Comparison of ENCODE assay signal across 1 cellular context in genomic region chr4:710116-710515, GRCh38.
TF ChIP-seq lines count a peak whose summit lies in the region.

No MANE protein-coding gene starts in this region.

TF ChIP-seq in WTC11, 78 proteins besides CTCF, POLR2A, EP300 and RAD21 (continued from another document):
- TF ChIP-seq, protein P1, sequence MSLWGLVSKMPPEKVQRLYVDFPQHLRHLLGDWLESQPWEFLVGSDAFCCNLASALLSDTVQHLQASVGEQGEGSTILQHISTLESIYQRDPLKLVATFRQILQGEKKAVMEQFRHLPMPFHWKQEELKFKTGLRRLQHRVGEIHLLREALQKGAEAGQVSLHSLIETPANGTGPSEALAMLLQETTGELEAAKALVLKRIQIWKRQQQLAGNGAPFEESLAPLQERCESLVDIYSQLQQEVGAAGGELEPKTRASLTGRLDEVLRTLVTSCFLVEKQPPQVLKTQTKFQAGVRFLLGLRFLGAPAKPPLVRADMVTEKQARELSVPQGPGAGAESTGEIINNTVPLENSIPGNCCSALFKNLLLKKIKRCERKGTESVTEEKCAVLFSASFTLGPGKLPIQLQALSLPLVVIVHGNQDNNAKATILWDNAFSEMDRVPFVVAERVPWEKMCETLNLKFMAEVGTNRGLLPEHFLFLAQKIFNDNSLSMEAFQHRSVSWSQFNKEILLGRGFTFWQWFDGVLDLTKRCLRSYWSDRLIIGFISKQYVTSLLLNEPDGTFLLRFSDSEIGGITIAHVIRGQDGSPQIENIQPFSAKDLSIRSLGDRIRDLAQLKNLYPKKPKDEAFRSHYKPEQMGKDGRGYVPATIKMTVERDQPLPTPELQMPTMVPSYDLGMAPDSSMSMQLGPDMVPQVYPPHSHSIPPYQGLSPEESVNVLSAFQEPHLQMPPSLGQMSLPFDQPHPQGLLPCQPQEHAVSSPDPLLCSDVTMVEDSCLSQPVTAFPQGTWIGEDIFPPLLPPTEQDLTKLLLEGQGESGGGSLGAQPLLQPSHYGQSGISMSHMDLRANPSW (CRISPR knock-in tag; conservative IDR thresholded peaks at IDR 0.05; ENCODE audit: low read depth): no peak
- TF ChIP-seq, protein P2, sequence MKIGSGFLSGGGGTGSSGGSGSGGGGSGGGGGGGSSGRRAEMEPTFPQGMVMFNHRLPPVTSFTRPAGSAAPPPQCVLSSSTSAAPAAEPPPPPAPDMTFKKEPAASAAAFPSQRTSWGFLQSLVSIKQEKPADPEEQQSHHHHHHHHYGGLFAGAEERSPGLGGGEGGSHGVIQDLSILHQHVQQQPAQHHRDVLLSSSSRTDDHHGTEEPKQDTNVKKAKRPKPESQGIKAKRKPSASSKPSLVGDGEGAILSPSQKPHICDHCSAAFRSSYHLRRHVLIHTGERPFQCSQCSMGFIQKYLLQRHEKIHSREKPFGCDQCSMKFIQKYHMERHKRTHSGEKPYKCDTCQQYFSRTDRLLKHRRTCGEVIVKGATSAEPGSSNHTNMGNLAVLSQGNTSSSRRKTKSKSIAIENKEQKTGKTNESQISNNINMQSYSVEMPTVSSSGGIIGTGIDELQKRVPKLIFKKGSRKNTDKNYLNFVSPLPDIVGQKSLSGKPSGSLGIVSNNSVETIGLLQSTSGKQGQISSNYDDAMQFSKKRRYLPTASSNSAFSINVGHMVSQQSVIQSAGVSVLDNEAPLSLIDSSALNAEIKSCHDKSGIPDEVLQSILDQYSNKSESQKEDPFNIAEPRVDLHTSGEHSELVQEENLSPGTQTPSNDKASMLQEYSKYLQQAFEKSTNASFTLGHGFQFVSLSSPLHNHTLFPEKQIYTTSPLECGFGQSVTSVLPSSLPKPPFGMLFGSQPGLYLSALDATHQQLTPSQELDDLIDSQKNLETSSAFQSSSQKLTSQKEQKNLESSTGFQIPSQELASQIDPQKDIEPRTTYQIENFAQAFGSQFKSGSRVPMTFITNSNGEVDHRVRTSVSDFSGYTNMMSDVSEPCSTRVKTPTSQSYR (CRISPR knock-in tag; IDR thresholded peaks at IDR 0.05): no peak
TF ChIP-seq in WTC11: peak in this region for 1.
